1 cellular context compared by ENCODE assay signal in the genomic region with DNA sequence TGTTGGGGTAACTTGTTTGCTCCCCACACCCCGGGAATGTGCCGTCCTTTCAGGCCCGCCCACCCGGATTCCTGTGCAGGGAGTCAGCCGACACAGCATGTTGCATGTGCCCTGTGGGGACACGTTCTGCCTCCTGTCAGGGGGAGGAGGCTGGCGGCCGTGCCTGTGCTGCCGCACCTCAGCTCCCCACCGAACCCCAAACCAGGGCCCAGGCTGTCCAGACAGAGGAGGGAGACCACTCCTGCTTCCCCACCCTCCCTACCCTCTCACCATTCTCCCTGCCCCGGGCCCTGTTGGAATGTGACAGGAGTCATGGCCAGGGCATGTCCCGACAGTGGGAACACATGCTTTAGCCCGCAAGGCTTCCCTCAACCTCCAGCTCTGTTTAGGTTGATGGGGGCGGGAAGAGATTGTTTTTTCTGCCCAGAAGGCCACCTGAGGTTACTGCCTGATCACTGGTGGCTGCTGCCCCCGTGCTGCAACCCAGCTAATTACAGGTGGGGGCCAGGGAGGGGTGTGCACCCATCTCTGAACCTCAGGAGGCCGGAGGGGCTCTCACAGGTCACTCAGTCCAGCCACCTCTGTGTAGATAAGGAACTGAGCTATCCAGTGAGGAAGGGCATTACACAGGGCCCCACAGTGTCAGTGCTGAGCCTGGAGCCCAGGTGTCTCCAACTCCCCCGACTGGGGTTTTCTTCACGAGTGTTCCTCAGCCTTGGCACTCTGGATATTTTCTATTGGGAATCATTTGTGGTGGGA.
TF ChIP-seq lines count a peak whose summit lies in the region.

No MANE protein-coding gene starts in this region.

TF ChIP-seq in HepG2, 621 proteins besides CTCF, POLR2A, EP300 and RAD21 (continues in another document):
- TF ChIP-seq, protein P1, sequence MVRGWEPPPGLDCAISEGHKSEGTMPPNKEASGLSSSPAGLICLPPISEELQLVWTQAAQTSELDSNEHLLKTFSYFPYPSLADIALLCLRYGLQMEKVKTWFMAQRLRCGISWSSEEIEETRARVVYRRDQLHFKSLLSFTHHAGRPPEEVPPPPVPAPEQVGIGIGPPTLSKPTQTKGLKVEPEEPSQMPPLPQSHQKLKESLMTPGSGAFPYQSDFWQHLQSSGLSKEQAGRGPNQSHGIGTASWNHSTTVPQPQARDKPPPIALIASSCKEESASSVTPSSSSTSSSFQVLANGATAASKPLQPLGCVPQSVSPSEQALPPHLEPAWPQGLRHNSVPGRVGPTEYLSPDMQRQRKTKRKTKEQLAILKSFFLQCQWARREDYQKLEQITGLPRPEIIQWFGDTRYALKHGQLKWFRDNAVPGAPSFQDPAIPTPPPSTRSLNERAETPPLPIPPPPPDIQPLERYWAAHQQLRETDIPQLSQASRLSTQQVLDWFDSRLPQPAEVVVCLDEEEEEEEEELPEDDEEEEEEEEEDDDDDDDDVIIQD (CRISPR knock-in tag; IDR thresholded peaks at IDR 0.05; ENCODE audit: low read depth), result 0 out of 2 replicates have a peak, but pooled peaks have one; percentile 32
- TF ChIP-seq MTA1 (CRISPR knock-in tag; IDR thresholded peaks at IDR 0.05; ENCODE audit: borderline replicate concordance), result no peak; the same call in 1 of the 2 replicates
- TF ChIP-seq ZBTB3 (CRISPR knock-in tag; IDR thresholded peaks at IDR 0.05; ENCODE audit: borderline replicate concordance, low read depth), result no peak
- no peak for TF ChIP-seq ZNF333 (CRISPR knock-in tag; IDR thresholded peaks at IDR 0.05; ENCODE audit: borderline replicate concordance)
- no peak for TF ChIP-seq ZFP62 (CRISPR knock-in tag; IDR thresholded peaks at IDR 0.05)
- no peak for TF ChIP-seq IKZF4 (CRISPR knock-in tag; IDR thresholded peaks at IDR 0.05; ENCODE audit: borderline replicate concordance, low read depth, not compliant biosample characterization)
- no peak for TF ChIP-seq RARG (CRISPR knock-in tag; IDR thresholded peaks at IDR 0.05; ENCODE audit: low read depth)
- TF ChIP-seq TOE1 (CRISPR knock-in tag; IDR thresholded peaks at IDR 0.05), result no peak
- TF ChIP-seq ZNF562 (CRISPR knock-in tag; IDR thresholded peaks at IDR 0.05; ENCODE audit: borderline replicate concordance), result no peak
- TF ChIP-seq, protein P2, sequence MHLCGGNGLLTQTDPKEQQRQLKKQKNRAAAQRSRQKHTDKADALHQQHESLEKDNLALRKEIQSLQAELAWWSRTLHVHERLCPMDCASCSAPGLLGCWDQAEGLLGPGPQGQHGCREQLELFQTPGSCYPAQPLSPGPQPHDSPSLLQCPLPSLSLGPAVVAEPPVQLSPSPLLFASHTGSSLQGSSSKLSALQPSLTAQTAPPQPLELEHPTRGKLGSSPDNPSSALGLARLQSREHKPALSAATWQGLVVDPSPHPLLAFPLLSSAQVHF (CRISPR knock-in tag; IDR thresholded peaks at IDR 0.05), result no peak
- no peak for TF ChIP-seq HNRNPUL1 (IDR thresholded peaks at IDR 0.05; ENCODE audit: low read depth, low read length)
- TF ChIP-seq JUNB (CRISPR knock-in tag; IDR thresholded peaks at IDR 0.05; ENCODE audit: borderline replicate concordance), result no peak
- TF ChIP-seq FOXM1 (CRISPR knock-in tag; IDR thresholded peaks at IDR 0.05), result no peak
- no peak for TF ChIP-seq ELF4 (CRISPR knock-in tag; IDR thresholded peaks at IDR 0.05; ENCODE audit: borderline replicate concordance)
- no peak for TF ChIP-seq HMG20B (CRISPR knock-in tag; conservative IDR thresholded peaks at IDR 0.05)
- TF ChIP-seq HDAC6 (IDR thresholded peaks at IDR 0.05; ENCODE audit: low read depth, low read length), result no peak
- no peak for TF ChIP-seq SNAI1 (CRISPR knock-in tag; IDR thresholded peaks at IDR 0.05; ENCODE audit: borderline replicate concordance)
- no peak for TF ChIP-seq ZNF451 (CRISPR knock-in tag; IDR thresholded peaks at IDR 0.05)
- TF ChIP-seq TEAD2 (CRISPR knock-in tag; IDR thresholded peaks at IDR 0.05), result no peak
- TF ChIP-seq TOPORS (CRISPR knock-in tag; IDR thresholded peaks at IDR 0.05), result 0 out of 2 replicates have a peak, but pooled peaks have one; percentile 19
- 0 out of 2 replicates have a peak, but pooled peaks have one; percentile 72 for TF ChIP-seq ZNF33B (CRISPR knock-in tag; IDR thresholded peaks at IDR 0.05)
- TF ChIP-seq SIN3A (IDR thresholded peaks at IDR 0.05; ENCODE audit: borderline replicate concordance, low read depth, low read length), result 0 out of 2 replicates have a peak, but pooled peaks have one; percentile 37
- no peak for TF ChIP-seq BRCA1 (CRISPR knock-in tag; IDR thresholded peaks at IDR 0.05)
- no peak for TF ChIP-seq ZNF121 (CRISPR knock-in tag; IDR thresholded peaks at IDR 0.05)
- TF ChIP-seq ZNF432 (CRISPR knock-in tag; IDR thresholded peaks at IDR 0.05; ENCODE audit: borderline replicate concordance), result no peak
- TF ChIP-seq ZNF343 (CRISPR knock-in tag; IDR thresholded peaks at IDR 0.05), result no peak
- no peak for TF ChIP-seq FIP1L1 (IDR thresholded peaks at IDR 0.05; ENCODE audit: borderline replicate concordance, insufficient read depth, low read depth, low read length)
- no peak for TF ChIP-seq RFX1 (IDR thresholded peaks at IDR 0.05)
- TF ChIP-seq, protein P3, sequence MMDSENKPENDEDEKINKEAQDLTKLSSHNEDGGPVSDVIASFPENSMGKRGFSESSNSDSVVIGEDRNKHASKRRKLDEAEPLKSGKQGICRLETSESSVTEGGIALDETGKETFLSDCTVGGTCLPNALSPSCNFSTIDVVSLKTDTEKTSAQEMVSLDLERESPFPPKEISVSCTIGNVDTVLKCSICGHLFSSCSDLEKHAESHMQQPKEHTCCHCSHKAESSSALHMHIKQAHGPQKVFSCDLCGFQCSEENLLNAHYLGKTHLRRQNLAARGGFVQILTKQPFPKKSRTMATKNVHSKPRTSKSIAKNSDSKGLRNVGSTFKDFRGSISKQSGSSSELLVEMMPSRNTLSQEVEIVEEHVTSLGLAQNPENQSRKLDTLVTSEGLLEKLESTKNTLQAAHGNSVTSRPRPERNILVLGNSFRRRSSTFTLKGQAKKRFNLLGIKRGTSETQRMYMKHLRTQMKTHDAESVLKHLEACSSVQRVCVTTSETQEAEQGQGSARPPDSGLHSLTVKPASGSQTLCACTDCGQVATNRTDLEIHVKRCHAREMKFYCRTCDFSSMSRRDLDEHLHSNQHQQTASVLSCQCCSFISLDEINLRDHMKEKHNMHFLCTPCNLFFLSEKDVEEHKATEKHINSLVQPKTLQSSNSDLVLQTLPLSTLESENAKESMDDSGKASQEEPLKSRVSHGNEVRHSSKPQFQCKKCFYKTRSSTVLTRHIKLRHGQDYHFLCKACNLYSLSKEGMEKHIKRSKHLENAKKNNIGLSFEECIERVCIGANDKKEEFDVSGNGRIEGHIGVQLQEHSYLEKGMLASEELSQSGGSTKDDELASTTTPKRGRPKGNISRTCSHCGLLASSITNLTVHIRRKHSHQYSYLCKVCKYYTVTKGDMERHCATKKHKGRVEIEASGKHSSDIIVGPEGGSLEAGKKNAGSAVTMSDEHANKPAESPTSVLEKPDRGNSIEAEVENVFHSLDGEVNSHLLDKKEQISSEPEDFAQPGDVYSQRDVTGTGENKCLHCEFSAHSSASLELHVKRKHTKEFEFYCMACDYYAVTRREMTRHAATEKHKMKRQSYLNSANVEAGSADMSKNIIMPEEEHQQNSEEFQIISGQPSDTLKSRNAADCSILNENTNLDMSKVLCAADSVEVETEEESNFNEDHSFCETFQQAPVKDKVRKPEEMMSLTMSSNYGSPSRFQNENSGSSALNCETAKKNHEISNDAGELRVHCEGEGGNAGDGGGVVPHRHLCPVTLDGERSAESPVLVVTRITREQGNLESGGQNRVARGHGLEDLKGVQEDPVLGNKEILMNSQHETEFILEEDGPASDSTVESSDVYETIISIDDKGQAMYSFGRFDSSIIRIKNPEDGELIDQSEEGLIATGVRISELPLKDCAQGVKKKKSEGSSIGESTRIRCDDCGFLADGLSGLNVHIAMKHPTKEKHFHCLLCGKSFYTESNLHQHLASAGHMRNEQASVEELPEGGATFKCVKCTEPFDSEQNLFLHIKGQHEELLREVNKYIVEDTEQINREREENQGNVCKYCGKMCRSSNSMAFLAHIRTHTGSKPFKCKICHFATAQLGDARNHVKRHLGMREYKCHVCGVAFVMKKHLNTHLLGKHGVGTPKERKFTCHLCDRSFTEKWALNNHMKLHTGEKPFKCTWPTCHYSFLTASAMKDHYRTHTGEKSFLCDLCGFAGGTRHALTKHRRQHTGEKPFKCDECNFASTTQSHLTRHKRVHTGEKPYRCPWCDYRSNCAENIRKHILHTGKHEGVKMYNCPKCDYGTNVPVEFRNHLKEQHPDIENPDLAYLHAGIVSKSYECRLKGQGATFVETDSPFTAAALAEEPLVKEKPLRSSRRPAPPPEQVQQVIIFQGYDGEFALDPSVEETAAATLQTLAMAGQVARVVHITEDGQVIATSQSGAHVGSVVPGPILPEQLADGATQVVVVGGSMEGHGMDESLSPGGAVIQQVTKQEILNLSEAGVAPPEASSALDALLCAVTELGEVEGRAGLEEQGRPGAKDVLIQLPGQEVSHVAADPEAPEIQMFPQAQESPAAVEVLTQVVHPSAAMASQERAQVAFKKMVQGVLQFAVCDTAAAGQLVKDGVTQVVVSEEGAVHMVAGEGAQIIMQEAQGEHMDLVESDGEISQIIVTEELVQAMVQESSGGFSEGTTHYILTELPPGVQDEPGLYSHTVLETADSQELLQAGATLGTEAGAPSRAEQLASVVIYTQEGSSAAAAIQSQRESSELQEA (CRISPR knock-in tag; IDR thresholded peaks at IDR 0.05; ENCODE audit: not compliant biosample characterization), result no peak
- TF ChIP-seq ZNF230 (CRISPR knock-in tag; IDR thresholded peaks at IDR 0.05), result no peak
- no peak for TF ChIP-seq SCMH1 (CRISPR knock-in tag; IDR thresholded peaks at IDR 0.05; ENCODE audit: borderline replicate concordance)
- peak; percentile 64 for TF ChIP-seq ZBTB38 (CRISPR knock-in tag; IDR thresholded peaks at IDR 0.05)
- TF ChIP-seq JDP2 (CRISPR knock-in tag; IDR thresholded peaks at IDR 0.05; ENCODE audit: borderline replicate concordance), result no peak
- TF ChIP-seq NR0B2 (CRISPR knock-in tag; IDR thresholded peaks at IDR 0.05), result no peak
- TF ChIP-seq ZFP91 (CRISPR knock-in tag; IDR thresholded peaks at IDR 0.05; ENCODE audit: borderline replicate concordance), result 0 out of 2 replicates have a peak, but pooled peaks have one; percentile 47
- TF ChIP-seq ZSCAN9 (CRISPR knock-in tag; IDR thresholded peaks at IDR 0.05; ENCODE audit: borderline replicate concordance), result peak; percentile 44; the same call in 1 of the 2 replicates
- no peak for TF ChIP-seq KLF13 (CRISPR knock-in tag; IDR thresholded peaks at IDR 0.05)
- TF ChIP-seq REXO4 (CRISPR knock-in tag; IDR thresholded peaks at IDR 0.05; ENCODE audit: borderline replicate concordance), result no peak
- no peak for TF ChIP-seq ZNF775 (CRISPR knock-in tag; IDR thresholded peaks at IDR 0.05; ENCODE audit: borderline replicate concordance)
- TF ChIP-seq, protein P4, sequence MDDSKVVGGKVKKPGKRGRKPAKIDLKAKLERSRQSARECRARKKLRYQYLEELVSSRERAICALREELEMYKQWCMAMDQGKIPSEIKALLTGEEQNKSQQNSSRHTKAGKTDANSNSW (CRISPR knock-in tag; IDR thresholded peaks at IDR 0.05; ENCODE audit: borderline replicate concordance), result no peak
- TF ChIP-seq CAMTA2 (CRISPR knock-in tag; IDR thresholded peaks at IDR 0.05; ENCODE audit: borderline replicate concordance), result no peak
- TF ChIP-seq, protein P5, sequence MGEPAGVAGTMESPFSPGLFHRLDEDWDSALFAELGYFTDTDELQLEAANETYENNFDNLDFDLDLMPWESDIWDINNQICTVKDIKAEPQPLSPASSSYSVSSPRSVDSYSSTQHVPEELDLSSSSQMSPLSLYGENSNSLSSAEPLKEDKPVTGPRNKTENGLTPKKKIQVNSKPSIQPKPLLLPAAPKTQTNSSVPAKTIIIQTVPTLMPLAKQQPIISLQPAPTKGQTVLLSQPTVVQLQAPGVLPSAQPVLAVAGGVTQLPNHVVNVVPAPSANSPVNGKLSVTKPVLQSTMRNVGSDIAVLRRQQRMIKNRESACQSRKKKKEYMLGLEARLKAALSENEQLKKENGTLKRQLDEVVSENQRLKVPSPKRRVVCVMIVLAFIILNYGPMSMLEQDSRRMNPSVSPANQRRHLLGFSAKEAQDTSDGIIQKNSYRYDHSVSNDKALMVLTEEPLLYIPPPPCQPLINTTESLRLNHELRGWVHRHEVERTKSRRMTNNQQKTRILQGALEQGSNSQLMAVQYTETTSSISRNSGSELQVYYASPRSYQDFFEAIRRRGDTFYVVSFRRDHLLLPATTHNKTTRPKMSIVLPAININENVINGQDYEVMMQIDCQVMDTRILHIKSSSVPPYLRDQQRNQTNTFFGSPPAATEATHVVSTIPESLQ (CRISPR knock-in tag; conservative IDR thresholded peaks at IDR 0.05), result no peak
- no peak for TF ChIP-seq ZNF225 (CRISPR knock-in tag; IDR thresholded peaks at IDR 0.05)
- TF ChIP-seq, protein P6, sequence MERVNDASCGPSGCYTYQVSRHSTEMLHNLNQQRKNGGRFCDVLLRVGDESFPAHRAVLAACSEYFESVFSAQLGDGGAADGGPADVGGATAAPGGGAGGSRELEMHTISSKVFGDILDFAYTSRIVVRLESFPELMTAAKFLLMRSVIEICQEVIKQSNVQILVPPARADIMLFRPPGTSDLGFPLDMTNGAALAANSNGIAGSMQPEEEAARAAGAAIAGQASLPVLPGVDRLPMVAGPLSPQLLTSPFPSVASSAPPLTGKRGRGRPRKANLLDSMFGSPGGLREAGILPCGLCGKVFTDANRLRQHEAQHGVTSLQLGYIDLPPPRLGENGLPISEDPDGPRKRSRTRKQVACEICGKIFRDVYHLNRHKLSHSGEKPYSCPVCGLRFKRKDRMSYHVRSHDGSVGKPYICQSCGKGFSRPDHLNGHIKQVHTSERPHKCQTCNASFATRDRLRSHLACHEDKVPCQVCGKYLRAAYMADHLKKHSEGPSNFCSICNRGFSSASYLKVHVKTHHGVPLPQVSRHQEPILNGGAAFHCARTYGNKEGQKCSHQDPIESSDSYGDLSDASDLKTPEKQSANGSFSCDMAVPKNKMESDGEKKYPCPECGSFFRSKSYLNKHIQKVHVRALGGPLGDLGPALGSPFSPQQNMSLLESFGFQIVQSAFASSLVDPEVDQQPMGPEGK (CRISPR knock-in tag; IDR thresholded peaks at IDR 0.05), result peak; percentile 99
